9 cellular contexts compared by ENCODE assay signal in the genomic region with DNA sequence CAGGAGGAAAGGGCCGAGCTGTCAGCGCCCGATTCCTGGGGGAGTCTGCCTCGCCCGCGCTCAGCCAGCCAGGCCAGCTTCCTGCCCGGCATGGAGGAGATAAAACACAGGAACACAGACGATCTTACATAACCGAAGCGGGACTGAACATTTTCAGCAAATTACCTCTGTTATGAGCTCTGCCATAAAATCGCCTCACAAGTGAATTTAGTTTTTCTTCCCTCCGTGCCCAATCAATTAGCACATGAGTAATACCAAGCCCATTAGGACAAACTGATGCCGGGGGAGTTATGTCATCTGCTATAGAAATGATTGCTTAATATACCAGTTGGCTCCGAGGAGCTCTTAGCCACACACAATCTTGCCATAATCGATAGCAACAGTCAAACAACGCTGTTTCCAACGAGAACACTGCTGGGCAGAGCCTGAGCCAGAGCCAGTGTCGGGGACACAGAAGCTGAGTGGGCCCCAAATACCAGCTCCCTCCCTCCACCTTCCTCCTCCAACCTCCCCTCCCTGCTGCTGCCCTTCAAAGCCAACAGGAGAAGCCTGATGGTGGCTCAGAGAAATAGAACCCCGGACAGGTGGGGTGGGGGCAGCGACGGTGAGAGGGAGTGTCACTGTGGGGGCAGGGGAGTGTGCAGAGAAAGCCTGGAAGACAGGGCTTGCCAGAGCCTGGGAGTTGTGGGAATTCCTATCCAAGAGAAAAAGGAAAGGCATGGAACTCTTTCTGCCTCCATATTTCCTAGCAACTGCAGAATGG.
A peak's percentile ranks its signal among the peaks of the same experiment; 100 is the strongest.
DNase-seq lines count a peak whose midpoint lies in the region; ATAC-seq and TF ChIP-seq lines count a peak whose summit lies in the region.
"Had no signal": no experiment of that assay in that cellular context is flagged by ENCODE, and none has a peak within 500 bp of the region (broad histone marks: within the 10 kb centered on the region; RNA-seq: fewer than 3 reads in every experiment).

No MANE protein-coding gene starts in this region.

- H3K4me1 ChIP-seq in right lobe of liver (peaks cover 0 to 18% (median 6%) of the 10 kb centered on the region in 4 donors), vagina (peaks cover 49% of the 10 kb centered on the region)

- TF ChIP-seq CTCF in NB4 (IDR thresholded peaks at IDR 0.05; ENCODE audit: low read depth, low read length) (no peak), right lobe of liver (IDR thresholded peaks at IDR 0.05) (no peak), vagina (IDR thresholded peaks at IDR 0.05) (no peak)

- no peaks in the 10 kb centered on the region for H3K27me3 ChIP-seq in right lobe of liver
- H3K27me3 ChIP-seq in vagina: no peaks in the 10 kb centered on the region

- H3K36me3 ChIP-seq in right lobe of liver (no peaks in the 10 kb centered on the region), vagina (no peaks in the 10 kb centered on the region)

- H3K27ac ChIP-seq in right lobe of liver (peak overlapping the region in 2 of 3 donors; percentile 43 to 56), vagina (peak overlapping the region; percentile 63)

- no peaks in the 10 kb centered on the region for H3K9me3 ChIP-seq in right lobe of liver
- H3K9me3 ChIP-seq in vagina: no peaks in the 10 kb centered on the region

- H3K4me3 ChIP-seq in NB4 (ENCODE audit: low read depth, low read length): peak overlapping the region; percentile 41
- peak overlapping the region in 2 of 3 donors; percentile 23 to 32 for H3K4me3 ChIP-seq in right lobe of liver
- H3K4me3 ChIP-seq in vagina: peak overlapping the region in 1 of 2 donors; percentile 27
- H3K4me3 ChIP-seq: GM12878 had no signal

- peak; percentile 87 to 95 (median 88) for ATAC-seq in right lobe of liver
- ATAC-seq: GM12878 had no signal

- 9% methylated on average over 11 of the region's 21 CpGs for WGBS in right lobe of liver (ENCODE audit: insufficient coverage, low coverage, low lambda C conversion rate, missing lambda C conversion rate)

- intact Hi-C loops in right lobe of liver (cut with DNase I): loop anchor here in 1 of 2 donors (10.0 kb wide), 1 partner anchor 48 kb away; no protein-coding TSS in a partner anchor
- intact Hi-C loops in vagina (cut with DNase I): no loop called here

- no peak for TF ChIP-seq POLR2A in NB4 (IDR thresholded peaks at IDR 0.05; ENCODE audit: extremely low read depth, insufficient read length)
- TF ChIP-seq POLR2A in right lobe of liver (IDR thresholded peaks at IDR 0.05): no peak
- TF ChIP-seq POLR2A in vagina (IDR thresholded peaks at IDR 0.05): no peak

- DNase-seq in Ammon's horn (ENCODE audit: low spot score) (peak; percentile 68), NB4 (ENCODE audit: low read depth) (peak; percentile 84), cerebellum (ENCODE audit: low spot score) (peak; percentile 57), right lobe of liver (peak; percentile 56 to 77 (median 74)), vagina (ENCODE audit: extremely low spot score in 2 of 2) (peak; percentile 85 to 88), activated gamma-delta T cell treated with Interleukin-2 at 50 U/mL for 16 hours (no peak)
- DNase-seq in activated naive CD4-positive, alpha-beta T cell treated with anti-CD3 and anti-CD28 coated beads, Interleukin-2, amount 50 U/mL, for 16 hours: no peak
- DNase-seq in activated naive CD4-positive, alpha-beta T cell (lab: John Stamatoyannopoulos, UW): no peak

Comparison
In these comparisons a context has a peak if more than half of its experiments do, and no peak if none do; other contexts are left out.
1. DNase-seq: peak in Ammon's horn (single experiment), NB4 (single experiment), cerebellum (single experiment), right lobe of liver (3 of 3) and vagina (2 of 2); none in activated gamma-delta T cell treated with Interleukin-2 at 50 U/mL for 16 hours (single experiment), activated naive CD4-positive, alpha-beta T cell treated with anti-CD3 and anti-CD28 coated beads, Interleukin-2, amount 50 U/mL, for 16 hours (single experiment) and activated naive CD4-positive, alpha-beta T cell (0 of 4).